ENCODE assay signal across 1 cellular context in the genomic region with DNA sequence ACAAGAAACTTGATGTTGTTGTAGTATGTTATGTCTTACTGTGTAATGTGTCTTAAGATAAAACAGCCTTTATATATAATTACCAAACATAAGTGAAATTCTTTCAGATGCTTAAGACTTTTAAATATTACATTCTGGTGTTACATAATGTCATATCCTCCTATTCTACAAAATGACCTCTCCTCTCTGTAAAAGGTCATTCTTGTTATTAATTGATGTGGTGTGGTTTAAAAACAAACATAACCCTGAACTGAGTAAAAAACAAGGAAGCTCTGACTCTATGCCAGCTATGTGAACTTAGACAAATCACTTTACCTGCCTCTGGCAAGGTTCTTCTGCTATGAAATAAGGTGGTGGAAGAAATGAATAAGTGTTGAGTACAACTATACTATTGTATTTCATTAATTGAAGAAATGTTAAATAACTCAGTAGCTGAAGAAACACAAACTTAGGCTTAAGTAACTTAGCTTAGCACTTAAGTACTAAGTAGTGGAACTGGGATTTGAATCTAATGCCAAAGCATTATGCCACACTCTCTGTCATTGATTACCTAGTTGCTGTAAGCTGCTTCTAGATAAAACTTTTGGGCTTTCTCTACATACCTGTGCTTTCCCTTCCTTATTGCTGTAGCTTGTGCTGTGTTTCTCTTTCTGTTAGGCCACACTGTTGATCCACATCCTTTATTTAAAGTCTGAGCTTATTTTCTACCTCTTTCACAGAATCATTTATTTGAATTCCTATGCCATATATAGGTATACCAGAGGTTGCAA.
TF ChIP-seq lines count a peak whose summit lies in the region.

No MANE protein-coding gene starts in this region.

TF ChIP-seq in endothelial cell of umbilical vein, 7 proteins besides CTCF, POLR2A, EP300 and RAD21:
- TF ChIP-seq FOS (IDR thresholded peaks at IDR 0.05; ENCODE audit: borderline replicate concordance, insufficient read depth, low read length) (no peak), EZH2 (IDR thresholded peaks at IDR 0.05; ENCODE audit: borderline replicate concordance, low read depth, low read length, severe bottlenecking) (no peak), JUN (IDR thresholded peaks at IDR 0.05; ENCODE audit: borderline replicate concordance, insufficient read depth, insufficient read length, low read depth) (no peak), MYC (IDR thresholded peaks at IDR 0.05; ENCODE audit: low read depth, low read length) (no peak)
